12 cellular contexts compared by ENCODE assay signal in genomic region chr20:8932192-8933150, GRCh38.
DNase-seq lines count a peak whose midpoint lies in the region; ATAC-seq and TF ChIP-seq lines count a peak whose summit lies in the region.
"Had no signal": no experiment of that assay in that cellular context is flagged by ENCODE, and none has a peak within 500 bp of the region (broad histone marks: within the 10 kb centered on the region; RNA-seq: fewer than 3 reads in every experiment).

No MANE protein-coding gene starts in this region.

- no peaks in the 10 kb centered on the region for H3K36me3 ChIP-seq in left ventricle myocardium inferior
- H3K36me3 ChIP-seq in uterus: no peaks in the 10 kb centered on the region
- H3K36me3 ChIP-seq: pancreas had no signal

- H3K27me3 Mint-ChIP-seq in type B pancreatic cell: no peaks in the 10 kb centered on the region
- H3K27me3 Mint-ChIP-seq: B cell, T-cell had no signal

- H3K36me3 Mint-ChIP-seq in activated naive CD4-positive, alpha-beta T cell treated with anti-CD3 and anti-CD28 coated beads, Interleukin-2, amount 50 U/mL, for 72 hours: no peaks in the 10 kb centered on the region
- no peaks in the 10 kb centered on the region for H3K36me3 Mint-ChIP-seq in type B pancreatic cell
- H3K36me3 Mint-ChIP-seq: T-cell had no signal

- H3K27ac ChIP-seq in left ventricle myocardium inferior (replicated peaks) (peak overlapping the region; percentile 74), uterus (peak overlapping the region; percentile 64 to 67)
- H3K27ac ChIP-seq: pancreas had no signal

- H3K27me3 ChIP-seq in left ventricle myocardium inferior (ENCODE audit: low read depth): no peaks in the 10 kb centered on the region
- no peaks in the 10 kb centered on the region for H3K27me3 ChIP-seq in uterus
- H3K27me3 ChIP-seq: pancreas had no signal

- TF ChIP-seq CTCF in left ventricle myocardium inferior (IDR thresholded peaks at IDR 0.05; ENCODE audit: borderline replicate concordance): no peak
- no peak for TF ChIP-seq CTCF in uterus (IDR thresholded peaks at IDR 0.05)
- TF ChIP-seq CTCF in type B pancreatic cell (conservative IDR thresholded peaks at IDR 0.05): no peak

- no peak for TF ChIP-seq POLR2A in uterus (IDR thresholded peaks at IDR 0.05)

- H3K9me3 ChIP-seq in left ventricle myocardium inferior (replicated peaks): peaks cover 4% of the 10 kb centered on the region
- no peaks in the 10 kb centered on the region for H3K9me3 ChIP-seq in uterus
- H3K9me3 ChIP-seq: pancreas had no signal

- DNase-seq in activated naive CD4-positive, alpha-beta T cell treated with anti-CD3 and anti-CD28 coated beads, Interleukin-2, amount 50 U/mL, for 72 hours (ENCODE audit: low spot score in 2 of 2): no peak
- DNase-seq in activated naive CD4-positive, alpha-beta T cell treated with anti-CD3 and anti-CD28 coated beads, Interleukin-2, amount 50 U/mL, for 16 hours: no peak
- DNase-seq in amniotic stem cell (lab: John Stamatoyannopoulos, UW) (peak; percentile 42), left ventricle myocardium inferior (no peak), uterus (peak in 1 of 2 donors; percentile 30), pons (ENCODE audit: low spot score) (no peak), type B pancreatic cell (ENCODE audit: extremely low spot score, unreplicated experiment) (no peak)
- DNase-seq: Kasumi-1, pancreas, T-cell had no signal

- H3K4me3 ChIP-seq in left ventricle myocardium inferior (no peak overlapping the region), uterus (no peak overlapping the region)
- H3K4me3 ChIP-seq: pancreas had no signal

- ATAC-seq in activated naive CD4-positive, alpha-beta T cell treated with anti-CD3 and anti-CD28 coated beads, Interleukin-2, amount 50 U/mL, for 72 hours: peak; percentile 29 to 65
- ATAC-seq in HG03039 (IDR thresholded peaks at IDR 0.05; ENCODE audit: unreplicated experiment): no peak
- ATAC-seq: pancreas, T-cell had no signal

- H3K9me3 Mint-ChIP-seq in activated naive CD4-positive, alpha-beta T cell treated with anti-CD3 and anti-CD28 coated beads, Interleukin-2, amount 50 U/mL, for 72 hours: peaks cover 3 to 7% of the 10 kb centered on the region in 2 donors
- no peaks in the 10 kb centered on the region for H3K9me3 Mint-ChIP-seq in type B pancreatic cell

- H3K4me1 ChIP-seq in left ventricle myocardium inferior: peaks cover 22% of the 10 kb centered on the region
- H3K4me1 ChIP-seq in uterus: no peaks in the 10 kb centered on the region
- H3K4me1 ChIP-seq: pancreas had no signal

- no peak overlapping the region for H3K4me3 Mint-ChIP-seq in type B pancreatic cell
- H3K4me3 Mint-ChIP-seq: B cell, T-cell had no signal

- peaks cover 15% of the 10 kb centered on the region for H3K4me1 Mint-ChIP-seq in type B pancreatic cell (ENCODE audit: unreplicated experiment)
- H3K4me1 Mint-ChIP-seq: B cell, T-cell had no signal

- no peak overlapping the region for H3K27ac Mint-ChIP-seq in activated naive CD4-positive, alpha-beta T cell treated with anti-CD3 and anti-CD28 coated beads, Interleukin-2, amount 50 U/mL, for 72 hours
- no peak overlapping the region for H3K27ac Mint-ChIP-seq in type B pancreatic cell
- H3K27ac Mint-ChIP-seq: B cell, T-cell had no signal

- intact Hi-C loops in left ventricle myocardium inferior (cut with micrococcal nuclease) (no loop called here), uterus (cut with DNase I; ENCODE audit: low total_unique reads) (no loop called here)
